In genomic region chr1:29864431-29865022, GRCh38 we compare ENCODE assay signal across 22 cellular contexts.
"Had no signal": no experiment of that assay in that cellular context is flagged by ENCODE, and none has a peak within 500 bp of the region (broad histone marks: within the 10 kb centered on the region; RNA-seq: fewer than 3 reads in every experiment).

No MANE protein-coding gene starts in this region.

- FAIRE-seq: endometrium had no signal

- H3K36me3 ChIP-seq: colonic mucosa, esophagus squamous epithelium, heart right ventricle, thoracic aorta, uterus had no signal

- H3K27ac ChIP-seq: colonic mucosa, epithelial cell of prostate, esophagus squamous epithelium, heart right ventricle, skin epidermis, thoracic aorta, uterus had no signal

- DNase-seq: activated B cell treated with CpG ODN at 0.5 μM for 24 hours; activated naive CD4-positive, alpha-beta T cell; activated T-cell treated with anti-CD3 and anti-CD28 coated beads for 4 hours; activated T-cell treated with anti-CD3 and anti-CD28 coated beads, Interleukin-2, amount 50 U/mL, for 72 hours; cerebellar nuclear complex; colonic mucosa; effector CD8-positive, alpha-beta T cell; esophagus squamous epithelium; foreskin melanocyte; heart right ventricle; naive B cell; stimulated activated CD4-positive, alpha-beta T cell treated with anti-CD3 and anti-CD28 coated beads, Interleukin-12 subunit alpha, Interleukin-12 subunit beta, amount 100 ng/mL, for 4 hours; stimulated activated CD4-positive, alpha-beta T cell treated with anti-CD3 and anti-CD28 coated beads, Interleukin-4, amount 100 ng/mL, for 1 hour; stimulated activated naive CD8-positive, alpha-beta T cell treated with anti-CD3 and anti-CD28 coated beads, Interleukin-15, Interleukin-2, amounts not matched to agents 100 U/mL and 50 U/mL, for 24 hours; trophoblast cell; uterus had no signal

- H3K4me1 ChIP-seq: colonic mucosa, esophagus squamous epithelium, uterus had no signal

- H3K9me3 ChIP-seq: colonic mucosa, thoracic aorta, uterus had no signal

- H3K4me3 ChIP-seq: colonic mucosa, esophagus squamous epithelium, heart right ventricle, skin epidermis, thoracic aorta, uterus had no signal

- H3K27me3 ChIP-seq: colonic mucosa, uterus had no signal

- ATAC-seq: activated naive CD4-positive, alpha-beta T cell treated with anti-CD3 and anti-CD28 coated beads, Interleukin-2, amount 50 U/mL, for 72 hours; activated T-cell treated with anti-CD3 and anti-CD28 coated beads, Interleukin-2, amount 50 U/mL, for 72 hours; heart right ventricle; sciatic nerve; stimulated activated naive CD8-positive, alpha-beta T cell treated with anti-CD3 and anti-CD28 coated beads, Interleukin-15, Interleukin-2, amounts not matched to agents 100 U/mL and 50 U/mL, for 24 hours had no signal
